ENCODE assay signal across 13 cellular contexts in the genomic region with DNA sequence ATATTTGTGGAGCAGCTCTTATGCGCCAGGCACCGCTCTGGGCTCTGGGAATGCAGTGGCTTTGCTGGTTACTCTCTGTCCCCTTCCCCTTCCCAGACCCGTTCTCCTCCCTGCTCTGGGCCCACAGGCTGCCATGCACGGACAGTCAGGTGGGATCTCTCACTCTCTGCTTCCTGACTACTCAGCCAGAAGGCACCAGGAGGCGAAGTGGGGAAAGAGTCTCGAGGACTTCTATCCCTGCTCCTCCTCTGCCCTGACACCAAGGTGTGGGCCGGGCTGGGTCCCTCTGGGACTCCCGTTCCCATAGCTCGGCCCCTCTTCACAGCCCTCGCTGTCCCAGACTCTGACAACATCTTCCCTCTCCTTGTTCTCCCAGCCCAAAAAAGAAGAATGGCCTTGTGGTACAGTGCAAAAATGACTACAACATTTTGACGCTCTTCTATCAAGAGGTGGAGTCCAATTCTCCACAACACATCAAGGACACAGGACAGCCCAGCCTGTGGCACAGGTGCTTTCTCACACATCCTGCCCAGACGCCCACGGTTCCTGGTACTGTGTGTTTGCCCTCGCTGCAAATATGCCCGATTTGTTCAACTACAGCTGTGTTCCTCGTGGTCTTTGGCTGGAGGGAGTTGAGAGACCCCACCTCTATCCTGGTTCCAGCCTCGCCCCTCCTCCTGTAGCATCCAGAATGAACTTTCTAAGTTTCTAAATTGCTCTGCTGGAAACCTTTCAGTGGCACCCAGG. TPM values are rescaled to one million over a fixed set of nuclear protein-coding genes. Genes with fewer than 3 reads are reported as not detected.
DNase-seq lines count a peak whose midpoint lies in the region; ATAC-seq, FAIRE-seq and TF ChIP-seq lines count a peak whose summit lies in the region.
"Had no signal": no experiment of that assay in that cellular context is flagged by ENCODE, and none has a peak within 500 bp of the region (broad histone marks: within the 10 kb centered on the region; RNA-seq: fewer than 3 reads in every experiment).

No MANE protein-coding gene starts in this region.

- H3K9me1 ChIP-seq in K562 (ENCODE audit: control insufficient read depth, insufficient read depth, low read length) = peaks cover 3% of the 10 kb centered on the region

- DNase-seq in GM13976 (ENCODE audit: low spot score) = peak; percentile 37
- DNase-seq in activated CD4-positive, alpha-beta T cell treated with anti-CD3 and anti-CD28 coated beads for 48 hours = peak; percentile 80
- no peak for DNase-seq in K562 (ENCODE audit: extremely low read depth in 1 of 4, low spot score in 3 of 4)
- peak; percentile 54 for DNase-seq in stimulated activated CD4-positive, alpha-beta T cell treated with anti-CD3 and anti-CD28 coated beads, Interleukin-4, amount 100 ng/mL, for 1 hour
- no peak for DNase-seq in kidney glomerular epithelial cell (lab: John Stamatoyannopoulos, UW)
- DNase-seq in nucleus accumbens (lab: John Stamatoyannopoulos, UW) = no peak
- DNase-seq: MG63, thyroid gland had no signal

- no peaks in the 10 kb centered on the region for H3K27me3 ChIP-seq in K562 (ENCODE audit: control insufficient read depth in 2 of 2, insufficient read depth in 2 of 2, low read length in 2 of 2)
- H3K27me3 ChIP-seq: MG63, thyroid gland had no signal

- TF ChIP-seq CTCF in GM13976 (IDR thresholded peaks at IDR 0.05; ENCODE audit: borderline replicate concordance, control extremely low read depth, extremely low read depth, insufficient read depth, missing control alignments) = no peak
- TF ChIP-seq CTCF in K562 (IDR thresholded peaks at IDR 0.05 in 2 of 3, conservative IDR thresholded peaks at IDR 0.05 in 1 of 3; ENCODE audit: insufficient read depth in 2 of 3, low read depth in 1 of 3, low read length in 3 of 3) = no peak

- BruUV-seq in K562 (replicated peaks; lab: Mats Ljungman, UMichigan) = no TSS peak

- no peak overlapping the region for H3K4me3 ChIP-seq in K562
- H3K4me3 ChIP-seq: MG63, thyroid gland had no signal

- no peaks in the 10 kb centered on the region for H3K79me2 ChIP-seq in K562 (ENCODE audit: control insufficient read depth, insufficient read depth, low read length)

- no peak overlapping the region for H3K4me2 ChIP-seq in K562 (ENCODE audit: insufficient read depth, low read length)

- TF ChIP-seq EP300 in K562 (IDR thresholded peaks at IDR 0.05; ENCODE audit: low read length) = no peak

- CTCF ChIA-PET in K562 (lab: Yijun Ruan, JAX; ENCODE audit: low intra/inter-chr PET ratio) = no interaction called here

- TF ChIP-seq POLR2A in K562 (conservative IDR thresholded peaks at IDR 0.05) = no peak

- no peaks in the 10 kb centered on the region for H4K20me1 ChIP-seq in K562 (replicated peaks; ENCODE audit: control insufficient read depth, insufficient read depth, low read length)

- no peak for FAIRE-seq in K562 (lab: Jason Lieb, UNC)
- FAIRE-seq: astrocyte, H54 had no signal

- intact Hi-C loops in K562 (cut with micrococcal nuclease) = no loop called here

- H3K27ac ChIP-seq in K562 (ENCODE audit: extremely low read depth, low read depth, low read length) = no peak overlapping the region
- H3K27ac ChIP-seq: RWPE1, thyroid gland had no signal

- ATAC-seq in K562 (no peak), HG03097 (IDR thresholded peaks at IDR 0.05; ENCODE audit: low FRiP score, unreplicated experiment) (no peak), HG03159 (IDR thresholded peaks at IDR 0.05; ENCODE audit: unreplicated experiment) (no peak)

- POLR2A ChIA-PET in K562 (lab: Yijun Ruan, JAX) = interaction anchor here (0.8 to 1.9 kb wide), 3 partner anchors 9 to 23 kb away, joined by 4 to 6 read pairs (median 4); no protein-coding TSS in a partner anchor

- 80% methylated on average over 16 of the region's 17 CpGs for WGBS in K562 (ENCODE audit: insufficient coverage, low coverage, missing lambda C conversion rate)

- in situ Hi-C loops in GM13976 (cut with MboI; ENCODE audit: low sequenced_read_pairs, unreplicated experiment) (no loop called here), K562 (cut with MboI) (no loop called here)

- peak overlapping the region; percentile 46 for H2AFZ ChIP-seq in K562 (ENCODE audit: low read depth, low read length)

- no peak for TF ChIP-seq RAD21 in K562 (CRISPR knock-in tag; conservative IDR thresholded peaks at IDR 0.05 in 1 of 2, IDR thresholded peaks at IDR 0.05 in 1 of 2)

- peaks cover 25 to 43% of the 10 kb centered on the region in 2 experiments for H3K4me1 ChIP-seq in K562 (replicated peaks in 1 of 2; ENCODE audit: control insufficient read depth in 2 of 2, insufficient read depth in 2 of 2, low read length in 2 of 2)
- H3K4me1 ChIP-seq: thyroid gland had no signal

- H3K9ac ChIP-seq in K562 (ENCODE audit: insufficient read depth in 1 of 2, low read depth in 2 of 2, low read length in 2 of 2) = peak overlapping the region in 1 of 2 experiments; percentile 48; a peak in 1 of 4 replicates

- H3K36me3 ChIP-seq in K562 (ENCODE audit: control insufficient read depth, insufficient read depth, low read length) = no peaks in the 10 kb centered on the region
- H3K36me3 ChIP-seq: MG63, thyroid gland had no signal

- no peaks in the 10 kb centered on the region for H3K9me3 ChIP-seq in K562 (replicated peaks; ENCODE audit: control insufficient read depth, insufficient read depth, low read depth, low read length)
- H3K9me3 ChIP-seq: MG63, thyroid gland had no signal

RNA-seq across cellular contexts. Expression of a gene that starts 14.0 kb away (rescaled TPM):
- 0.16 TPM in 1 of 2 replicates, not detected in the other for total RNA-seq in K562 (2011; cell fraction: chromatin; rRNA removed; ENCODE audit: low replicate concordance)
- 0.33 TPM in 1 of 2 replicates, not detected in the other for total RNA-seq in K562 (2011; cell fraction: nucleolus; rRNA removed)
- total RNA-seq in K562 (2011; cell fraction: nucleoplasm; rRNA removed) = not detected in 2 replicates
- total RNA-seq in K562 (2014; rRNA removed) = not detected in 2 replicates
- total RNA-seq in K562 (2014; rRNA removed; fragmentation: Illumina TruSeq; extraction: Trizol) = not detected in 2 replicates
- total RNA-seq in K562 (2015; rRNA removed; fragmentation: Illumina TruSeq; extraction: Trizol) = not detected in 2 replicates
- 0.18 and 0.42 TPM in 2 replicates for total RNA-seq in K562 (2021)
- 0.04 TPM in 1 of 2 replicates, not detected in the other for polyA plus RNA-seq in K562 (2011; rRNA removed)
- polyA plus RNA-seq in K562 (2011; cell fraction: cytosol; rRNA removed) = 0.06 and 0.07 TPM in 2 replicates
- polyA plus RNA-seq in K562 (2011; cell fraction: nucleus; rRNA removed) = 0.14 and 0.64 TPM in 2 replicates
- 0.08 TPM in 1 of 2 replicates, not detected in the other for polyA plus RNA-seq in K562 (2012)
- polyA plus RNA-seq in K562 (2014; fragmentation: Illumina TruSeq; extraction: Trizol) = not detected in 2 replicates
- polyA plus RNA-seq in K562 (2014; fragmentation: Nextera tagmentation; extraction: Ambion mirVana) = not detected
- polyA plus RNA-seq in K562 (2014; rRNA removed) = not detected in 2 replicates
- polyA minus RNA-seq in K562 (2011; rRNA and poly(A)+ RNA removed) = not detected in 2 replicates
- polyA minus RNA-seq in K562 (2011; cell fraction: cytosol; rRNA and poly(A)+ RNA removed) = 0.76 and 1.8 TPM in 2 replicates
- 0.40 and 0.89 TPM in 2 replicates for polyA minus RNA-seq in K562 (2011; cell fraction: nucleus; rRNA and poly(A)+ RNA removed)

RNA-seq across cellular contexts. Expression of a gene that starts 21.0 kb away (rescaled TPM):
- total RNA-seq in K562 (2011; cell fraction: chromatin; rRNA removed; ENCODE audit: low replicate concordance) = not detected in 2 replicates
- total RNA-seq in K562 (2011; cell fraction: nucleolus; rRNA removed) = not detected in 2 replicates
- not detected in 2 replicates for total RNA-seq in K562 (2011; cell fraction: nucleoplasm; rRNA removed)
- total RNA-seq in K562 (2014; rRNA removed) (not detected in 2 replicates), K562 (2014; rRNA removed; fragmentation: Illumina TruSeq; extraction: Trizol) (not detected in 2 replicates), K562 (2015; rRNA removed; fragmentation: Illumina TruSeq; extraction: Trizol) (not detected in 2 replicates), K562 (2021) (not detected in 2 replicates)
- polyA plus RNA-seq in K562 (2011; rRNA removed) (not detected in 2 replicates), K562 (2014; fragmentation: Illumina TruSeq; extraction: Trizol) (not detected in 2 replicates), K562 (2014; fragmentation: Nextera tagmentation; extraction: Ambion mirVana) (not detected), K562 (2014; rRNA removed) (not detected in 2 replicates)
- not detected in 2 replicates for polyA plus RNA-seq in K562 (2011; cell fraction: cytosol; rRNA removed)
- not detected in 2 replicates for polyA plus RNA-seq in K562 (2011; cell fraction: nucleus; rRNA removed)
- not detected in 2 replicates for polyA plus RNA-seq in K562 (2012)
- not detected in 2 replicates for polyA minus RNA-seq in K562 (2011; rRNA and poly(A)+ RNA removed)
- not detected in 2 replicates for polyA minus RNA-seq in K562 (2011; cell fraction: cytosol; rRNA and poly(A)+ RNA removed)
- not detected in 2 replicates for polyA minus RNA-seq in K562 (2011; cell fraction: nucleus; rRNA and poly(A)+ RNA removed)
- total RNA-seq: astrocyte, thyroid gland had no signal

RNA-seq across cellular contexts. Expression of a gene that starts 42.9 kb away (rescaled TPM):
- total RNA-seq in K562 (2011; cell fraction: chromatin; rRNA removed; ENCODE audit: low replicate concordance) = 0.07 and 0.11 TPM in 2 replicates
- 0.13 and 0.17 TPM in 2 replicates for total RNA-seq in K562 (2011; cell fraction: nucleolus; rRNA removed)
- total RNA-seq in K562 (2011; cell fraction: nucleoplasm; rRNA removed) = not detected in 2 replicates
- not detected in 2 replicates for total RNA-seq in K562 (2014; rRNA removed)
- total RNA-seq in K562 (2014; rRNA removed; fragmentation: Illumina TruSeq; extraction: Trizol) = not detected in 2 replicates
- not detected in 2 replicates for total RNA-seq in K562 (2015; rRNA removed; fragmentation: Illumina TruSeq; extraction: Trizol)
- total RNA-seq in K562 (2021) = not detected in 2 replicates
- not detected in 2 replicates for polyA plus RNA-seq in K562 (2011; rRNA removed)
- 0.04 TPM in 1 of 2 replicates, not detected in the other for polyA plus RNA-seq in K562 (2011; cell fraction: cytosol; rRNA removed)
- 0.14 and 0.27 TPM in 2 replicates for polyA plus RNA-seq in K562 (2011; cell fraction: nucleus; rRNA removed)
- polyA plus RNA-seq in K562 (2012) = 0.03 TPM in 1 of 2 replicates, not detected in the other
- polyA plus RNA-seq in K562 (2014; fragmentation: Illumina TruSeq; extraction: Trizol) = not detected in 2 replicates
- polyA plus RNA-seq in K562 (2014; fragmentation: Nextera tagmentation; extraction: Ambion mirVana) = not detected
- not detected in 2 replicates for polyA plus RNA-seq in K562 (2014; rRNA removed)
- not detected in 2 replicates for polyA minus RNA-seq in K562 (2011; rRNA and poly(A)+ RNA removed)
- polyA minus RNA-seq in K562 (2011; cell fraction: cytosol; rRNA and poly(A)+ RNA removed) = not detected in 2 replicates
- not detected in 2 replicates for polyA minus RNA-seq in K562 (2011; cell fraction: nucleus; rRNA and poly(A)+ RNA removed)
- total RNA-seq: astrocyte had no signal

RNA-seq across cellular contexts. Expression of a gene that starts 49.4 kb away (rescaled TPM):
- 162 and 181 TPM in 2 replicates for total RNA-seq in K562 (2011; cell fraction: chromatin; rRNA removed; ENCODE audit: low replicate concordance)
- 102 and 117 TPM in 2 replicates for total RNA-seq in K562 (2011; cell fraction: nucleolus; rRNA removed)
- total RNA-seq in K562 (2011; cell fraction: nucleoplasm; rRNA removed) = 122 and 139 TPM in 2 replicates
- total RNA-seq in K562 (2014; rRNA removed) (147 and 306 TPM in 2 replicates), K562 (2014; rRNA removed; fragmentation: Illumina TruSeq; extraction: Trizol) (173 and 193 TPM in 2 replicates), K562 (2015; rRNA removed; fragmentation: Illumina TruSeq; extraction: Trizol) (170 and 173 TPM in 2 replicates), K562 (2021) (192 and 196 TPM in 2 replicates)
- polyA plus RNA-seq in K562 (2011; rRNA removed) (95.3 and 108 TPM in 2 replicates), K562 (2014; fragmentation: Illumina TruSeq; extraction: Trizol) (136 and 145 TPM in 2 replicates), K562 (2014; fragmentation: Nextera tagmentation; extraction: Ambion mirVana) (100 to 1,000 TPM in 1 of 2 experiments, 10 to 100 TPM in 1; 90.9 to 140 TPM), K562 (2014; rRNA removed) (103 and 122 TPM in 2 replicates)
- 41.7 and 76.2 TPM in 2 replicates for polyA plus RNA-seq in K562 (2011; cell fraction: cytosol; rRNA removed)
- 118 and 127 TPM in 2 replicates for polyA plus RNA-seq in K562 (2011; cell fraction: nucleus; rRNA removed)
- 80.3 and 106 TPM in 2 replicates for polyA plus RNA-seq in K562 (2012)
- polyA minus RNA-seq in K562 (2011; rRNA and poly(A)+ RNA removed) = 143 and 146 TPM in 2 replicates
- polyA minus RNA-seq in K562 (2011; cell fraction: cytosol; rRNA and poly(A)+ RNA removed) = 72.4 and 78.6 TPM in 2 replicates
- 76.7 and 83.3 TPM in 2 replicates for polyA minus RNA-seq in K562 (2011; cell fraction: nucleus; rRNA and poly(A)+ RNA removed)

Comparison
In these comparisons a context has a peak if more than half of its experiments do, and no peak if none do; other contexts are left out.
1. DNase-seq: peak in GM13976 (single experiment), activated CD4-positive, alpha-beta T cell treated with anti-CD3 and anti-CD28 coated beads for 48 hours (single experiment) and stimulated activated CD4-positive, alpha-beta T cell treated with anti-CD3 and anti-CD28 coated beads, Interleukin-4, amount 100 ng/mL, for 1 hour (single experiment); none in K562 (0 of 4), kidney glomerular epithelial cell (single experiment) and nucleus accumbens (0 of 56).